ENCODE assay signal across 24 cellular contexts in genomic region chr22:48240935-48241230, GRCh38.
"Had no signal": no experiment of that assay in that cellular context is flagged by ENCODE, and none has a peak within 500 bp of the region (broad histone marks: within the 10 kb centered on the region; RNA-seq: fewer than 3 reads in every experiment).

No MANE protein-coding gene starts in this region.

- H3K27me3 Mint-ChIP-seq: activated CD4-positive, alpha-beta memory T cell treated with anti-CD3 and anti-CD28 coated beads, Interleukin-2, amount 10 ng/mL, durations not matched to agents 7 days and 5 days had no signal

- H3K4me3 ChIP-seq: breast epithelium, right lobe of liver, skin epidermis, upper lobe of left lung had no signal

- H3K9ac ChIP-seq: SK-N-SH had no signal

- H3K27me3 ChIP-seq: right lobe of liver, upper lobe of left lung had no signal

- H3K36me3 Mint-ChIP-seq: activated naive CD4-positive, alpha-beta T cell treated with anti-CD3 and anti-CD28 coated beads, Interleukin-2, amount 50 U/mL, for 24 hours; mesothelial cell of epicardium; naive B cell had no signal

- ATAC-seq: activated CD4-positive, CD25-positive, alpha-beta regulatory T cell treated with anti-CD3 and anti-CD28 coated beads, Interleukin-2, amount 50 U/mL, for 24 hours; right lobe of liver; stimulated activated naive CD8-positive, alpha-beta T cell treated with anti-CD3 and anti-CD28 coated beads, Interleukin-15, Interleukin-2, amounts not matched to agents 100 U/mL and 50 U/mL, for 24 hours had no signal

- H3K27ac ChIP-seq: breast epithelium, right lobe of liver, skin epidermis, upper lobe of left lung, WERI-Rb-1 had no signal

- H3K4me2 ChIP-seq: SK-N-SH had no signal

- H3K4me1 Mint-ChIP-seq: activated naive CD4-positive, alpha-beta T cell treated with anti-CD3 and anti-CD28 coated beads, Interleukin-2, amount 50 U/mL, for 24 hours had no signal

- DNase-seq: activated CD4-positive, alpha-beta memory T cell treated with anti-CD3 and anti-CD28 coated beads, Interleukin-2, amount 10 ng/mL, durations not matched to agents 7 days and 5 days; activated CD4-positive, alpha-beta T cell treated with anti-CD3 and anti-CD28 coated beads, Interleukin-2, amount 10 ng/mL, durations not matched to agents 7 days and 5 days; activated T-cell treated with anti-CD3 and anti-CD28 coated beads, Interleukin-2, amount 50 U/mL, for 48 hours; dermis blood vessel endothelial cell; effector CD8-positive, alpha-beta T cell; islet precursor cell; mammary epithelial cell; naive B cell; nephron progenitor cell; occipital lobe; SK-N-SH; stimulated activated naive CD8-positive, alpha-beta T cell treated with anti-CD3 and anti-CD28 coated beads, Interleukin-15, Interleukin-2, amounts not matched to agents 100 U/mL and 50 U/mL, for 24 hours; SW 1271; T1000; upper lobe of left lung; WERI-Rb-1 had no signal

- H3K9me3 Mint-ChIP-seq: activated CD4-positive, alpha-beta memory T cell treated with anti-CD3 and anti-CD28 coated beads, Interleukin-2, amount 10 ng/mL, durations not matched to agents 7 days and 5 days; activated CD4-positive, alpha-beta T cell treated with anti-CD3 and anti-CD28 coated beads, Interleukin-2, amount 10 ng/mL, durations not matched to agents 7 days and 5 days; activated naive CD4-positive, alpha-beta T cell treated with anti-CD3 and anti-CD28 coated beads, Interleukin-2, amount 50 U/mL, for 24 hours; activated T-helper 2 cell treated with anti-CD3 and anti-CD28 coated beads, Interferon-gamma antibody, Interleukin-2, Interleukin-4, amounts not matched to agents 10 μg/mL and 5 μg/mL and 100 μg/mL, durations not matched to agents 14 hours and 24 hours and 36 hours; mesothelial cell of epicardium; naive B cell; T-helper 1 cell treated with Interleukin-12 subunit alpha and Interleukin-12 subunit beta and Interleukin-4 antibody, amounts not matched to agents 30 μg/mL and 1 μg/mL, for 36 hours had no signal

- H3K36me3 ChIP-seq: breast epithelium, right lobe of liver, upper lobe of left lung, WERI-Rb-1 had no signal

- H3K4me1 ChIP-seq: breast epithelium, right lobe of liver, upper lobe of left lung had no signal

- H3K4me3 Mint-ChIP-seq: activated CD4-positive, alpha-beta memory T cell treated with anti-CD3 and anti-CD28 coated beads, Interleukin-2, amount 10 ng/mL, durations not matched to agents 7 days and 5 days; activated CD4-positive, alpha-beta T cell treated with anti-CD3 and anti-CD28 coated beads, Interleukin-2, amount 10 ng/mL, durations not matched to agents 7 days and 5 days; activated naive CD4-positive, alpha-beta T cell treated with anti-CD3 and anti-CD28 coated beads, Interleukin-2, amount 50 U/mL, for 24 hours; mesothelial cell of epicardium; nephron progenitor cell; T-helper 1 cell treated with Interleukin-12 subunit alpha and Interleukin-12 subunit beta and Interleukin-4 antibody, amounts not matched to agents 30 μg/mL and 1 μg/mL, for 36 hours had no signal

- H3K9me3 ChIP-seq: breast epithelium, right lobe of liver, SK-N-SH, upper lobe of left lung had no signal

- H3K27ac Mint-ChIP-seq: activated CD4-positive, alpha-beta memory T cell treated with anti-CD3 and anti-CD28 coated beads, Interleukin-2, amount 10 ng/mL, durations not matched to agents 7 days and 5 days; activated CD4-positive, alpha-beta T cell treated with anti-CD3 and anti-CD28 coated beads, Interleukin-2, amount 10 ng/mL, durations not matched to agents 7 days and 5 days; activated naive CD4-positive, alpha-beta T cell treated with anti-CD3 and anti-CD28 coated beads, Interleukin-2, amount 50 U/mL, for 24 hours; activated T-helper 2 cell treated with anti-CD3 and anti-CD28 coated beads, Interferon-gamma antibody, Interleukin-2, Interleukin-4, amounts not matched to agents 10 μg/mL and 5 μg/mL and 100 μg/mL, durations not matched to agents 14 hours and 24 hours and 36 hours; mesothelial cell of epicardium; nephron progenitor cell; T-helper 1 cell treated with Interleukin-12 subunit alpha and Interleukin-12 subunit beta and Interleukin-4 antibody, amounts not matched to agents 30 μg/mL and 1 μg/mL, for 36 hours had no signal
